Comparison of ENCODE assay signal across 8 cellular contexts in the genomic region with DNA sequence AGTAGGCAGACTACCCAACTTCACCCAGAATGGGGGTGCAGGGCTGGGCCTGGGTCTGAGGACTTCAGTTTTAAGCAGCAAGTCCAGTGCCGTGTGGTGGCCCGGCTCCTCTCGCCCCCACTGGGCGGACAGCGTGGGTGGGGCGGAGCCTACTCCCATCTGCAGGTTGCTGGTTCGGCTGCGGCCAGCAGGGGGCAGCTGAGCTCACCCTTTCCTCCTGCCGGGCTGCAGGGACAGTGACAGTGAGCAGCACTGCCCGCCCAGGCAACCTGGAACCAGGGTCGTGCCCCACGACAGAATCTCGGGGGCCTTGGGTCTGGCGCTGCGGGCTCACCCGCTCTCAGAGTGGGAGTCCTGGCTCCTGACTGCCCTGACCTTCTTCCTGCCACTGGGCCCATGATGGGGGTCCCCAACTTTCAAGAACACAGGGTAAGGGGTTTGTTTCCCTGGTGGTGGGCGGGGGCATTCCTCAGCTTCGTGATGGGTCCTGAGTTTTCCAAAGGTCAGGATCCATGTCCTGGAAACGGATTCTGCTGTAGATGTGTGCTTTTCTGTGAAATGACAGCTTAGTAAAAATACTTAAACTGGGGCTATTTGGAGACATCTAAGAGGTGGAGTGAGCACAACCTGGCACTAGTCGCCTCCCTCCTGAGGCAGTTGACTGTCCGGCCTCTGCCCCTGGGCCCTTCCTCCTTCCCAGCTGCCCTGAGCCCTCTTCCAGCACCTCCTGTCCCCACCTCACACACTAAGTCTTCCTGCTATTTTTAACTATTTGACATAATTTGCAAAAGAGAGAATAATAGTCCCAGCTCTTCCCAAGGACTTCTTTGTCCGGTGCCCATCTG. TPM values are rescaled to one million over a fixed set of nuclear protein-coding genes. Genes with fewer than 3 reads are reported as not detected.
DNase-seq lines count a peak whose midpoint lies in the region; ATAC-seq, FAIRE-seq and TF ChIP-seq lines count a peak whose summit lies in the region.

No MANE protein-coding gene starts in this region.

- TF ChIP-seq CTCF in D721Med (IDR thresholded peaks at IDR 0.05; ENCODE audit: insufficient read depth, missing control alignments) (peak; percentile 90), body of pancreas (IDR thresholded peaks at IDR 0.05) (peak in 5 of 7 experiments; percentile 93 to 99 (median 95))

- no peaks in the 10 kb centered on the region for H3K27me3 ChIP-seq in GM23248 (replicated peaks; ENCODE audit: insufficient read depth)
- no peaks in the 10 kb centered on the region for H3K27me3 ChIP-seq in body of pancreas
- no peaks in the 10 kb centered on the region for H3K27me3 ChIP-seq in iPS-20b (ENCODE audit: insufficient read depth, low read length)

- H3K4me3 ChIP-seq in GM23248 (peak overlapping the region; percentile 64), body of pancreas (no peak overlapping the region), iPS-20b (ENCODE audit: low read length) (peak overlapping the region; percentile 42; the same call in 1 of the 2 replicates), skin epidermis (peak overlapping the region; percentile 20 to 76 (median 29))

- H3K9me3 ChIP-seq in GM23248 (ENCODE audit: low read depth): no peaks in the 10 kb centered on the region
- H3K9me3 ChIP-seq in body of pancreas: no peaks in the 10 kb centered on the region
- H3K9me3 ChIP-seq in iPS-20b (ENCODE audit: insufficient read depth, low read depth, low read length): no peaks in the 10 kb centered on the region

- H3K4me2 ChIP-seq in GM23248 (ENCODE audit: unreplicated experiment): peak overlapping the region; percentile 72

- FAIRE-seq in D721Med (lab: Jason Lieb, UNC): no peak

- no peak overlapping the region for H2AFZ ChIP-seq in GM23248

- H3K4me1 ChIP-seq in GM23248 (ENCODE audit: insufficient read depth) (peaks cover 48% of the 10 kb centered on the region), body of pancreas (peaks cover 72% of the 10 kb centered on the region), iPS-20b (ENCODE audit: insufficient read depth, low read length) (peaks cover 31% of the 10 kb centered on the region)

- ATAC-seq in body of pancreas (peak; percentile 30), HG02938 (IDR thresholded peaks at IDR 0.05; ENCODE audit: unreplicated experiment) (no peak)

- no peaks in the 10 kb centered on the region for H3K9me2 ChIP-seq in GM23248 (ENCODE audit: insufficient read depth)

- H3K36me3 ChIP-seq in GM23248 (ENCODE audit: low read depth) (0 out of 2 replicates have a peak, but pooled peaks cover 4% of the 10 kb centered on the region), body of pancreas (replicated peaks in 1 of 2; ENCODE audit: insufficient read depth in 1 of 2, low read depth in 2 of 2) (peaks cover 0 to under 1% of the 10 kb centered on the region in 2 donors), iPS-20b (ENCODE audit: insufficient read depth, low read depth, low read length) (no peaks in the 10 kb centered on the region)

- WGBS in GM23248 (ENCODE audit: low coverage in 1 of 2, low lambda C conversion rate in 2 of 2, missing lambda C conversion rate in 2 of 2), 2 experiments: 1 to 2% methylated on average over 17 to 19 of the region's 22 CpGs
- WGBS in body of pancreas, 2 donors: 0 to 6% methylated on average over 5 to 22 of the region's 22 CpGs

- H3K9ac ChIP-seq in GM23248 (peak overlapping the region; percentile 100), iPS-20b (ENCODE audit: low read depth, low read length) (no peak overlapping the region)

- no peak for TF ChIP-seq POLR2A in body of pancreas (IDR thresholded peaks at IDR 0.05)

- H4K20me1 ChIP-seq in GM23248 (ENCODE audit: insufficient read depth): no peaks in the 10 kb centered on the region

- H3K79me2 ChIP-seq in GM23248 (ENCODE audit: insufficient read depth): peaks cover 80% of the 10 kb centered on the region

- H3F3A ChIP-seq in GM23248 (ENCODE audit: insufficient read depth): peaks cover 50% of the 10 kb centered on the region

- in situ Hi-C loops in GM23248 (cut with MboI): no loop called here

- peak overlapping the region; percentile 100 for H3K27ac ChIP-seq in GM23248
- H3K27ac ChIP-seq in body of pancreas: peak overlapping the region; percentile 98 to 100 (median 100)
- H3K27ac ChIP-seq in iPS-20b (ENCODE audit: low read length): no peak overlapping the region
- peak overlapping the region in 20 of 21 experiments; percentile 99 to 100 (median 100) for H3K27ac ChIP-seq in skin epidermis

- DNase-seq in D721Med (ENCODE audit: insufficient read length, low spot score) (peak; percentile 99), GM23248 (peak; percentile 89), NCI-H1694 (lab: John Stamatoyannopoulos, UW) (peak; percentile 63), UCSD-AML1 (lab: John Stamatoyannopoulos, UW; ENCODE audit: unreplicated experiment) (peak; percentile 89), body of pancreas (peak; percentile 92 to 94 (median 93))

- intact Hi-C loops in body of pancreas (cut with DNase I): loop anchor here (10.0 kb wide), 2 partner anchors 48 to 98 kb away; no protein-coding TSS in a partner anchor

RNA-seq across cellular contexts. Expression of a gene that starts 6.0 kb away (rescaled TPM):
- total RNA-seq in GM23248 (2014; rRNA removed; shearing (Covaris generic)): 74.3 and 143 TPM in 2 replicates
- polyA plus RNA-seq in GM23248 (2016; fragmentation: Nextera tagmentation; extraction: Ambion mirVana): 36.2 and 50.7 TPM in 2 replicates
- total RNA-seq in body of pancreas: 100 to 1,000 TPM; 376 to 539 TPM

RNA-seq across cellular contexts. Expression of a gene that starts 30.1 kb away (rescaled TPM):
- total RNA-seq in GM23248 (2014; rRNA removed; shearing (Covaris generic)): 80.2 and 106 TPM in 2 replicates
- polyA plus RNA-seq in GM23248 (2016; fragmentation: Nextera tagmentation; extraction: Ambion mirVana): 25.4 and 30.0 TPM in 2 replicates
- 10 to 100 TPM; 20.0 to 46.8 TPM for total RNA-seq in body of pancreas

RNA-seq across cellular contexts. Expression of a gene that starts 34.1 kb away (rescaled TPM):
- total RNA-seq in GM23248 (2014; rRNA removed; shearing (Covaris generic)): 3.6 and 6.4 TPM in 2 replicates
- 3.7 and 3.9 TPM in 2 replicates for polyA plus RNA-seq in GM23248 (2016; fragmentation: Nextera tagmentation; extraction: Ambion mirVana)
- 10 to 100 TPM; 52.4 to 67.2 TPM for total RNA-seq in body of pancreas

Comparison
In these comparisons a context has a peak if more than half of its experiments do, and no peak if none do; other contexts are left out.
1. H3K4me3 ChIP-seq: peak in GM23248 (single experiment), iPS-20b (single experiment) and skin epidermis (7 of 7); none in body of pancreas (0 of 2).
2. Peak in every context shown above with its lines, with median percentiles within 50 percentile points of each other: DNase-seq.